1 cellular context compared by ENCODE assay signal in genomic region chr3:179234244-179234643, GRCh38.
TF ChIP-seq lines count a peak whose summit lies in the region.

No MANE protein-coding gene starts in this region.

TF ChIP-seq in K562, 482 proteins besides CTCF, POLR2A, EP300 and RAD21 (continued from another document):
- no peak for TF ChIP-seq E2F3 (CRISPR knock-in tag; IDR thresholded peaks at IDR 0.05)
- no peak for TF ChIP-seq RBM34 (IDR thresholded peaks at IDR 0.05; ENCODE audit: borderline replicate concordance, insufficient read depth, low read length)
- no peak for TF ChIP-seq GMEB1 (CRISPR knock-in tag; IDR thresholded peaks at IDR 0.05)
- TF ChIP-seq CEBPB (tag; IDR thresholded peaks at IDR 0.05), result peak; percentile 85
- no peak for TF ChIP-seq BACH1 (tag; IDR thresholded peaks at IDR 0.05)
- TF ChIP-seq CEBPG (CRISPR knock-in tag; IDR thresholded peaks at IDR 0.05), result no peak; the same call in 1 of the 2 replicates
- TF ChIP-seq CEBPG (tag; conservative IDR thresholded peaks at IDR 0.05 in 1 of 2, IDR thresholded peaks at IDR 0.05 in 1 of 2), result peak; percentile 87 to 90
- TF ChIP-seq CBX1 (IDR thresholded peaks at IDR 0.05; ENCODE audit: low read depth), result no peak
- no peak for TF ChIP-seq PATZ1 (CRISPR knock-in tag; IDR thresholded peaks at IDR 0.05; ENCODE audit: borderline replicate concordance)
- TF ChIP-seq ZNF518B (CRISPR knock-in tag; IDR thresholded peaks at IDR 0.05), result no peak
- peak; percentile 2; the same call in 1 of the 2 replicates for TF ChIP-seq CXXC5 (CRISPR knock-in tag; IDR thresholded peaks at IDR 0.05)
- no peak for TF ChIP-seq HNRNPK (IDR thresholded peaks at IDR 0.05; ENCODE audit: low read depth, low read length, poor library complexity, severe bottlenecking)
TF ChIP-seq in K562: peak in this region for 4.
